25 cellular contexts compared by ENCODE assay signal in the genomic region with DNA sequence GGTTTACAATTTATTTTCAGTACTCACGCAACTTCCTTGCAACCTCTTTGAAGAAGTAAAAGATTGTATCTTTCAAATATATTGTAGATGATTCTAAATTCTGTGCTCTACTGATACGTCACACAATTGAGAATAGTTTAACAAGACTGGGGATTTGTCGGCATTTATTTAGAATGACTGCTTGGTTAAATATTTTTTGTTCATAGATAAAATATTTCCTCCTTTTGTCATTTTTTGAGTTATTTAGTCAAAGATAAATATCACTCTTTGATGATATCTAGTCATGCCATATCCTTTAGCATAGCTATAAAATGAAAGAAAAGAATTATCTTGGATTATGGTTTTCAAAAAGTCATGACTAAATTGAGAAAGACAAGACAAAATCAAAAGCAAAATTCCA.
"Had no signal": no experiment of that assay in that cellular context is flagged by ENCODE, and none has a peak within 500 bp of the region (broad histone marks: within the 10 kb centered on the region; RNA-seq: fewer than 3 reads in every experiment).

No MANE protein-coding gene starts in this region.

- H3K4me1 ChIP-seq: SJSA1 had no signal

- DNase-seq: activated CD4-positive, alpha-beta memory T cell treated with anti-CD3 and anti-CD28 coated beads for 36 hours; activated CD4-positive, alpha-beta T cell treated with anti-CD3 and anti-CD28 coated beads for 1 hour; activated CD4-positive, alpha-beta T cell treated with anti-CD3 and anti-CD28 coated beads, Interleukin-2, amount 10 ng/mL, durations not matched to agents 7 days and 5 days; activated CD8-positive, alpha-beta memory T cell treated with anti-CD3 and anti-CD28 coated beads for 24 hours; activated effector memory CD4-positive, alpha-beta T cell treated with anti-CD3 and anti-CD28 coated beads, Interleukin-2, amount 50 U/mL, for 16 hours; activated naive CD4-positive, alpha-beta T cell treated with Interleukin-2 at 50 U/mL for 16 hours; activated naive CD8-positive, alpha-beta T cell treated with anti-CD3 and anti-CD28 coated beads, Interleukin-2, amount 50 U/mL, for 24 hours; activated T-cell treated with anti-CD3 and anti-CD28 coated beads, Interleukin-2, amount 50 U/mL, for 4 hours; brain microvascular endothelial cell; KBM-7; NCI-H1048; NCI-H146; NCI-H187 treated with DMSO at 0.1 percent for 48 hours; NCI-H2081 treated with DMSO at 0.1 percent for 48 hours; NCI-H446; NCI-H524; Right ventricle myocardium superior; T-helper 17 cell; T-helper 9 cell had no signal

- H3K4me1 Mint-ChIP-seq: activated CD4-positive, alpha-beta T cell treated with anti-CD3 and anti-CD28 coated beads, Interleukin-2, amount 10 ng/mL, durations not matched to agents 7 days and 5 days; activated naive CD8-positive, alpha-beta T cell treated with anti-CD3 and anti-CD28 coated beads, Interleukin-2, amount 50 U/mL, for 24 hours; T-helper 17 cell had no signal

- H3K27ac Mint-ChIP-seq: activated CD4-positive, alpha-beta memory T cell treated with anti-CD3 and anti-CD28 coated beads for 36 hours; activated CD4-positive, alpha-beta T cell treated with anti-CD3 and anti-CD28 coated beads, Interleukin-2, amount 10 ng/mL, durations not matched to agents 7 days and 5 days; activated naive CD4-positive, alpha-beta T cell treated with anti-CD3 and anti-CD28 coated beads, Interleukin-2, amount 50 U/mL, for 72 hours; activated naive CD8-positive, alpha-beta T cell treated with anti-CD3 and anti-CD28 coated beads, Interleukin-2, amount 50 U/mL, for 24 hours; T-helper 17 cell; WTC11 had no signal

- H3K4me3 Mint-ChIP-seq: activated CD4-positive, alpha-beta memory T cell treated with anti-CD3 and anti-CD28 coated beads for 36 hours; activated CD4-positive, alpha-beta T cell treated with anti-CD3 and anti-CD28 coated beads, Interleukin-2, amount 10 ng/mL, durations not matched to agents 7 days and 5 days; activated naive CD8-positive, alpha-beta T cell treated with anti-CD3 and anti-CD28 coated beads, Interleukin-2, amount 50 U/mL, for 24 hours; activated T-cell treated with anti-CD3 and anti-CD28 coated beads, Interleukin-2, amount 50 U/mL, for 4 hours; T-helper 17 cell; WTC11 had no signal

- H3K36me3 ChIP-seq: brain microvascular endothelial cell, cardiac muscle cell, SJSA1 had no signal

- H3K27ac ChIP-seq: brain microvascular endothelial cell, cardiac muscle cell, RWPE1, SJSA1 had no signal

- H3K4me3 ChIP-seq: cardiac muscle cell, SJSA1 had no signal

- H3K27me3 Mint-ChIP-seq: activated CD4-positive, alpha-beta memory T cell treated with anti-CD3 and anti-CD28 coated beads for 36 hours; activated CD4-positive, alpha-beta T cell treated with anti-CD3 and anti-CD28 coated beads, Interleukin-2, amount 10 ng/mL, durations not matched to agents 7 days and 5 days; activated naive CD8-positive, alpha-beta T cell treated with anti-CD3 and anti-CD28 coated beads, Interleukin-2, amount 50 U/mL, for 24 hours; T-helper 17 cell had no signal

- ATAC-seq: activated naive CD4-positive, alpha-beta T cell treated with anti-CD3 and anti-CD28 coated beads, Interleukin-2, amount 50 U/mL, for 72 hours; activated naive CD8-positive, alpha-beta T cell treated with anti-CD3 and anti-CD28 coated beads, Interleukin-2, amount 50 U/mL, for 24 hours; activated T-cell treated with anti-CD3 and anti-CD28 coated beads, Interleukin-2, amount 50 U/mL, for 4 hours; Panc1; T-helper 17 cell; WTC11 had no signal

- H3K36me3 Mint-ChIP-seq: activated CD4-positive, alpha-beta memory T cell treated with anti-CD3 and anti-CD28 coated beads for 36 hours; activated naive CD4-positive, alpha-beta T cell treated with anti-CD3 and anti-CD28 coated beads, Interleukin-2, amount 50 U/mL, for 72 hours; WTC11 had no signal

- H3K9me3 ChIP-seq: SJSA1 had no signal

- H3K27me3 ChIP-seq: brain microvascular endothelial cell, cardiac muscle cell, SJSA1 had no signal
